In the genomic region with DNA sequence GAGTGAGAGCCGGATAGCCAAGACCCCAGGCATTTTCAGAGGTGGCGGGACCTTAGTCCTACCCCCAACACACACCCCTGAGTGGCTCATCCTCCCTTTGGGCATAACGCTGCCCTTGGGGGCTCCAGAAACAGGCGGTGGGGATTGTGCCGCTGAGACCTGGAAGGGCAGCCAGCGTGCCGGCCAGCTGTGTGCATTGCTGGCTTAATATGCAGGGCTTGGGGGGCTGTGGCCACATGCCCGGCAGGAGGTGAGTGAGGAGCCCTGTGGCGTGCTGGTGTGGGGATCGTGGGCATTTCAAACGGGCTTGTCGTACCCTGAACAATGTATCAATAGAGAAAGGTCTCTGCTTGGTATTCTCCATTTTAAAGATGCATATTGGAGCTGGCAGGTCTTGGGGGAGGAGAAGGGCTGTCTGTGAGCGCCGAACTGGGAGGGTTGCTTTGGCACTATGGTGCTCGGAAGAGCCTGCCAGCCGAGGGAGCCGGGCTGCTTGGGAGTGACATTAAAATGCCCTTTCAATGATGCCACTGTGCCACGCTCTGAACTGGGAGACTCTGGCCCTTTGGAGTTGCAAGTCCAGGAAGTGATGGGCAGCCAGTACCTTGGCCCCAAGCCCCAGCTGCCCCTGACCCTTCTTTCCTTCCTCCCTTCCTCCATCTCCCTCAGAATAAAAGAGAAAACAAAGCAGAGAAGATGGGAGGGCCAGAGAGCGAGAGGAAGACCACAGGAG, we compare ENCODE assay signal across 1 cellular context.
TF ChIP-seq lines count a peak whose summit lies in the region.

No MANE protein-coding gene starts in this region.

TF ChIP-seq in HepG2, 621 proteins besides CTCF, POLR2A, EP300 and RAD21:
- TF ChIP-seq, protein P1, sequence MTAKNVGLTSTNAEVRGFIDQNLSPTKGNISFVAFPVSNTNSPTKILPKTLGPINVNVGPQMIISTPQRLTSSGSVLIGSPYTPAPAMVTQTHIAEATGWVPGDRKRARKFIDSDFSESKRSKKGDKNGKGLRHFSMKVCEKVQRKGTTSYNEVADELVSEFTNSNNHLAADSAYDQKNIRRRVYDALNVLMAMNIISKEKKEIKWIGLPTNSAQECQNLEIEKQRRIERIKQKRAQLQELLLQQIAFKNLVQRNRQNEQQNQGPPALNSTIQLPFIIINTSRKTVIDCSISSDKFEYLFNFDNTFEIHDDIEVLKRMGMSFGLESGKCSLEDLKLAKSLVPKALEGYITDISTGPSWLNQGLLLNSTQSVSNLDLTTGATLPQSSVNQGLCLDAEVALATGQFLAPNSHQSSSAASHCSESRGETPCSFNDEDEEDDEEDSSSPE (CRISPR knock-in tag; IDR thresholded peaks at IDR 0.05): no peak
- no peak for TF ChIP-seq ZNF589 (CRISPR knock-in tag; conservative IDR thresholded peaks at IDR 0.05)
- no peak for TF ChIP-seq ZFAT (CRISPR knock-in tag; conservative IDR thresholded peaks at IDR 0.05)
TF ChIP-seq in HepG2: peak in this region for 0.
